ENCODE assay signal across 24 cellular contexts in genomic region chr9:11159318-11159862, GRCh38.
"Had no signal": no experiment of that assay in that cellular context is flagged by ENCODE, and none has a peak within 500 bp of the region (broad histone marks: within the 10 kb centered on the region; RNA-seq: fewer than 3 reads in every experiment).

No MANE protein-coding gene starts in this region.

- FAIRE-seq: endothelial cell of umbilical vein, islet of Langerhans had no signal

- H3K9ac ChIP-seq: neural progenitor cell had no signal

- ATAC-seq: gastroesophageal sphincter; heart left ventricle; left cardiac atrium; left lung; naive thymus-derived CD4-positive, alpha-beta T cell; sciatic nerve; stimulated activated memory B cell treated with anti-CD40 and anti-IgM and Interleukin-4, amounts not matched to agents 10 μg/mL and 1 μg/mL and 100 μg/mL, for 72 hours; stimulated activated naive CD8-positive, alpha-beta T cell treated with anti-CD3 and anti-CD28 coated beads, Interleukin-15, Interleukin-2, amounts not matched to agents 100 U/mL and 50 U/mL, for 24 hours; upper lobe of right lung had no signal

- H3K9me3 ChIP-seq: prostate gland, suprapubic skin, transverse colon, upper lobe of right lung, uterus had no signal

- H3K4me2 ChIP-seq: neural progenitor cell had no signal

- DNase-seq: effector CD8-positive, alpha-beta T cell; foreskin fibroblast; heart left ventricle; hippocampal formation; left cardiac atrium; left lung; mesendoderm; midbrain; naive thymus-derived CD4-positive, alpha-beta T cell; stimulated activated CD4-positive, alpha-beta T cell treated with anti-CD3 and anti-CD28 coated beads, Interleukin-2, amount 100 ng/mL, for 24 hours; stimulated activated CD4-positive, alpha-beta T cell treated with anti-CD3 and anti-CD28 coated beads, Interleukin-4, amount 100 ng/mL, for 4 hours; stimulated activated naive CD8-positive, alpha-beta T cell treated with anti-CD3 and anti-CD28 coated beads, Interleukin-15, Interleukin-2, amounts not matched to agents 100 U/mL and 50 U/mL, for 24 hours; transverse colon; upper lobe of right lung; uterus had no signal

- H3K4me1 ChIP-seq: gastroesophageal sphincter, heart left ventricle, left lung, neural progenitor cell, prostate gland, right atrium auricular region, suprapubic skin, transverse colon, upper lobe of right lung, uterus had no signal

- H3K27ac ChIP-seq: gastroesophageal sphincter, heart left ventricle, left lung, neural progenitor cell, prostate gland, right atrium auricular region, suprapubic skin, transverse colon, upper lobe of right lung, uterus had no signal

- H2AFZ ChIP-seq: neural progenitor cell had no signal

- H3K27me3 ChIP-seq: gastroesophageal sphincter, heart left ventricle, left lung, neural progenitor cell, right atrium auricular region, suprapubic skin, transverse colon, upper lobe of right lung, uterus had no signal

- H3K4me3 ChIP-seq: gastroesophageal sphincter, heart left ventricle, left lung, neural progenitor cell, prostate gland, right atrium auricular region, suprapubic skin, transverse colon, upper lobe of right lung, uterus had no signal

- H3K36me3 ChIP-seq: gastroesophageal sphincter, heart left ventricle, left lung, neural progenitor cell, prostate gland, right atrium auricular region, suprapubic skin, transverse colon, upper lobe of right lung, uterus had no signal
